Comparison of ENCODE assay signal across 11 cellular contexts in the genomic region with DNA sequence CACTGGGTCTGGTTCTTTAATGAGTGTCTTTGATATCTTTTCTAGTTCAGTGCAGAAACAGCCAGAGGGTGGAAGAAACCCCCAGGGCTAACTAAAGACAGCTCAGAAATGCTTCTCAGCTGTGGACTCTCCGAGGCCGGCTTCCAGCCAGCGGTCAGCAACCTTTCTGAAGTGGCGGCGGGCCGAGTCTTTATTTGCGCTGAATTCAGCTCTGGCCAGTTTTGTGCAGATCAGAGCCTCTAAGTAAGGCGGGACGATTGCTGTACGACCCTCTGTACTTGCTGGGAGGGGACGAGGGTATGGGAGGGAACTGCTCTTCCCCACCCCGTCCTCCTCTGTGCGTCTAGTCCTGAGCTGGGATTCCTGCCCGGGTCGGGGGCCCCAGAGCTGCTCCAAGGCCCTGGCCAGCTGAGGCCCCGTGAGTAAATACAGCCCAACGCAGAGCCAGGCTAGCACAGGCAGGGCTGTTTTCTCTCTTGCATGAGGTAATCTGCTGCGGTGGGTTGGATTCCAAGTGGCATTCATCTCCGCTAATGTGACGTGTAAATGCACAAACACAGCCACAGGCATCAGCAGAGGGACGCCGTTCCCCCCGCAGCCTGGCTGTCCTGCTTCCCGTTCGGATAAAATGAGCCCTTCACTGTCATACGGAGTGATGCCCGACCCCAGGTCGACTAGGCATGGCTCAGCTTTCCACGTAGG.
DNase-seq lines count a peak whose midpoint lies in the region; ATAC-seq, FAIRE-seq and TF ChIP-seq lines count a peak whose summit lies in the region.
"Had no signal": no experiment of that assay in that cellular context is flagged by ENCODE, and none has a peak within 500 bp of the region (broad histone marks: within the 10 kb centered on the region; RNA-seq: fewer than 3 reads in every experiment).

No MANE protein-coding gene starts in this region.

- no peak for TF ChIP-seq CTCF in pancreas (IDR thresholded peaks at IDR 0.05)
- TF ChIP-seq CTCF in RWPE1 (conservative IDR thresholded peaks at IDR 0.05; ENCODE audit: low read depth): no peak

- no peaks in the 10 kb centered on the region for H3K36me3 ChIP-seq in pancreas
- H3K36me3 ChIP-seq in small intestine (ENCODE audit: control insufficient read depth in 2 of 2, insufficient read depth in 2 of 2, low read length in 2 of 2): peaks cover 0 to 7% of the 10 kb centered on the region in 2 donors

- no peak for FAIRE-seq in pancreas (lab: Jason Lieb, UNC)
- FAIRE-seq in small intestine (lab: Jason Lieb, UNC): no peak
- FAIRE-seq: keratinocyte had no signal

- 25 to 46% methylated on average over 28 to 29 of the region's 29 CpGs for WGBS in pancreas, 2 donors
- 66 to 90% (median 82%) methylated on average over 29 of the region's 29 CpGs for WGBS in small intestine, 3 donors

- DNase-seq in Ammon's horn (ENCODE audit: low spot score) (peak; percentile 84), Right ventricle myocardium superior (peak; percentile 84), pancreas (peak; percentile 40 to 77 (median 58)), small intestine (no peak), RWPE1 (ENCODE audit: low spot score) (no peak), LoVo (ENCODE audit: low spot score) (no peak)
- DNase-seq in activated CD4-positive, alpha-beta T cell treated with anti-CD3 and anti-CD28 coated beads, Interleukin-2, amount 50 U/mL, for 1 hour: no peak
- DNase-seq: stimulated activated naive CD8-positive, alpha-beta T cell treated with anti-CD3 and anti-CD28 coated beads, Interleukin-15, amount 100 ng/mL, for 72 hours had no signal

- CTCF ChIA-PET in RWPE1 (lab: Yijun Ruan, JAX): no interaction called here

- POLR2A ChIA-PET in RWPE1 (lab: Yijun Ruan, JAX; ENCODE audit: low non-redundant PET): no interaction called here

- intact Hi-C loops in Right ventricle myocardium superior (cut with DNase I): no loop called here
- intact Hi-C loops in pancreas (cut with DNase I): no loop called here

- peak; percentile 16; the same call in 1 of the 3 replicates for ATAC-seq in SK-N-SH treated with all-trans-retinoic acid at 6 μM for 48 hours
- ATAC-seq in Right ventricle myocardium superior (ENCODE audit: poor library complexity): peak; percentile 95
- ATAC-seq in pancreas: peak; percentile 94 to 97 (median 96)
- ATAC-seq: HCT116; stimulated activated naive CD8-positive, alpha-beta T cell treated with anti-CD3 and anti-CD28 coated beads, Interleukin-15, amount 100 ng/mL, for 72 hours had no signal

- H3K27me3 ChIP-seq in pancreas (no peaks in the 10 kb centered on the region), small intestine (ENCODE audit: control insufficient read depth in 2 of 2, insufficient read depth in 2 of 2, low read length in 2 of 2) (no peaks in the 10 kb centered on the region)

- no peaks in the 10 kb centered on the region for H3K9me3 ChIP-seq in pancreas
- H3K9me3 ChIP-seq in small intestine (ENCODE audit: control insufficient read depth, low read depth): no peaks in the 10 kb centered on the region

- H3K4me1 ChIP-seq in pancreas (no peaks in the 10 kb centered on the region), small intestine (ENCODE audit: control insufficient read depth in 2 of 2, insufficient read depth in 1 of 2, low read depth in 1 of 2, low read length in 1 of 2) (no peaks in the 10 kb centered on the region)

- H3K4me3 ChIP-seq in pancreas (peak overlapping the region in 2 of 4 donors; percentile 23 to 31), small intestine (ENCODE audit: low read depth in 1 of 2, low read length in 2 of 2) (no peak overlapping the region)

- peak overlapping the region in 1 of 4 donors; percentile 46 for H3K27ac ChIP-seq in pancreas
- H3K27ac ChIP-seq in small intestine (ENCODE audit: low read depth in 1 of 2, low read length in 1 of 2): peak overlapping the region in 1 of 2 donors; percentile 45
- no peak overlapping the region for H3K27ac ChIP-seq in RWPE1

TF ChIP-seq in SK-N-SH treated with all-trans-retinoic acid at 6 μM for 48 hours, 23 proteins besides CTCF, POLR2A, EP300 and RAD21:
- no peak for TF ChIP-seq ZFP3 (CRISPR knock-in tag; IDR thresholded peaks at IDR 0.05)
- peak; percentile 76; the same call in 1 of the 2 replicates for TF ChIP-seq ZNF70 (CRISPR knock-in tag; IDR thresholded peaks at IDR 0.05)

Comparison
In these comparisons a context has a peak if more than half of its experiments do, and no peak if none do; other contexts are left out.
1. DNase-seq: peak in Ammon's horn (single experiment), Right ventricle myocardium superior (single experiment) and pancreas (6 of 6); none in small intestine (single experiment), RWPE1 (single experiment), activated CD4-positive, alpha-beta T cell treated with anti-CD3 and anti-CD28 coated beads, Interleukin-2, amount 50 U/mL, for 1 hour (single experiment) and LoVo (single experiment).
2. ATAC-seq: peak in every context shown above with its lines; median percentile 96 in pancreas; 95 in Right ventricle myocardium superior; 16 in SK-N-SH treated with all-trans-retinoic acid at 6 μM for 48 hours.